ENCODE assay signal across 1 cellular context in the genomic region with DNA sequence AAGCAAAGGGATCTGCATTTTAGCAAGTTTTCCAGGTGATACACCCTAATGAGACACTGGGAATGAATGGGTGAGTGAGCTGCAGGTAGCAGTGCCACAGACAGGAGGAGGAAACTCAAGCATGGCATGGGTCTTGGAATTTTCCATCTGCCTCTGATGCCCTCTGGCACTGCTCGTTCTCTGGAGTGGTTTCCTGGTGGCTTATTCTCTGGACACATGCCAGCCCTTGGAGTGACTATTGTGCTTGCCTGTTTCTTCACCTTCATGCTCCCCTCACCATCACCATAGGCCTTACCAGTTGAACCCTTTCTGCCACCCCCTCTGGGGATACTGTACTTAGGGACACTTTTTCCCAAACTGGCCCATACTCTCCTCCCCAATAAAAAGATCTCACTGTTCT.
TF ChIP-seq lines count a peak whose summit lies in the region.

No MANE protein-coding gene starts in this region.

TF ChIP-seq in GM12878, 131 proteins besides CTCF, POLR2A, EP300 and RAD21:
- TF ChIP-seq ZBTB11 (CRISPR knock-in tag; IDR thresholded peaks at IDR 0.05) (no peak), MTA3 (IDR thresholded peaks at IDR 0.05; ENCODE audit: borderline replicate concordance, low read length) (no peak), ZBED1 (IDR thresholded peaks at IDR 0.05; ENCODE audit: borderline replicate concordance) (no peak), NBN (IDR thresholded peaks at IDR 0.05) (no peak), RB1 (IDR thresholded peaks at IDR 0.05; ENCODE audit: borderline replicate concordance) (no peak), EGR1 (IDR thresholded peaks at IDR 0.05; ENCODE audit: borderline replicate concordance in 1 of 2, low read depth in 2 of 2, low read length in 2 of 2) (no peak), CEBPB (IDR thresholded peaks at IDR 0.05; ENCODE audit: borderline replicate concordance in 1 of 2, low read depth in 2 of 2, low read length in 2 of 2) (no peak), BACH1 (IDR thresholded peaks at IDR 0.05; ENCODE audit: borderline replicate concordance) (no peak), RBBP5 (conservative IDR thresholded peaks at IDR 0.05) (no peak), ASH2L (IDR thresholded peaks at IDR 0.05; ENCODE audit: borderline replicate concordance, low read depth) (no peak), SIN3A (IDR thresholded peaks at IDR 0.05; ENCODE audit: low read depth, low read length) (no peak)
- TF ChIP-seq, protein P1, sequence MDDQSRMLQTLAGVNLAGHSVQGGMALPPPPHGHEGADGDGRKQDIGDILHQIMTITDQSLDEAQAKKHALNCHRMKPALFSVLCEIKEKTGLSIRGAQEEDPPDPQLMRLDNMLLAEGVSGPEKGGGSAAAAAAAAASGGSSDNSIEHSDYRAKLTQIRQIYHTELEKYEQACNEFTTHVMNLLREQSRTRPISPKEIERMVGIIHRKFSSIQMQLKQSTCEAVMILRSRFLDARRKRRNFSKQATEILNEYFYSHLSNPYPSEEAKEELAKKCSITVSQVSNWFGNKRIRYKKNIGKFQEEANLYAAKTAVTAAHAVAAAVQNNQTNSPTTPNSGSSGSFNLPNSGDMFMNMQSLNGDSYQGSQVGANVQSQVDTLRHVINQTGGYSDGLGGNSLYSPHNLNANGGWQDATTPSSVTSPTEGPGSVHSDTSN (IDR thresholded peaks at IDR 0.05; ENCODE audit: insufficient replicate concordance, low read depth, low read length), result no peak
- TF ChIP-seq, protein P2, sequence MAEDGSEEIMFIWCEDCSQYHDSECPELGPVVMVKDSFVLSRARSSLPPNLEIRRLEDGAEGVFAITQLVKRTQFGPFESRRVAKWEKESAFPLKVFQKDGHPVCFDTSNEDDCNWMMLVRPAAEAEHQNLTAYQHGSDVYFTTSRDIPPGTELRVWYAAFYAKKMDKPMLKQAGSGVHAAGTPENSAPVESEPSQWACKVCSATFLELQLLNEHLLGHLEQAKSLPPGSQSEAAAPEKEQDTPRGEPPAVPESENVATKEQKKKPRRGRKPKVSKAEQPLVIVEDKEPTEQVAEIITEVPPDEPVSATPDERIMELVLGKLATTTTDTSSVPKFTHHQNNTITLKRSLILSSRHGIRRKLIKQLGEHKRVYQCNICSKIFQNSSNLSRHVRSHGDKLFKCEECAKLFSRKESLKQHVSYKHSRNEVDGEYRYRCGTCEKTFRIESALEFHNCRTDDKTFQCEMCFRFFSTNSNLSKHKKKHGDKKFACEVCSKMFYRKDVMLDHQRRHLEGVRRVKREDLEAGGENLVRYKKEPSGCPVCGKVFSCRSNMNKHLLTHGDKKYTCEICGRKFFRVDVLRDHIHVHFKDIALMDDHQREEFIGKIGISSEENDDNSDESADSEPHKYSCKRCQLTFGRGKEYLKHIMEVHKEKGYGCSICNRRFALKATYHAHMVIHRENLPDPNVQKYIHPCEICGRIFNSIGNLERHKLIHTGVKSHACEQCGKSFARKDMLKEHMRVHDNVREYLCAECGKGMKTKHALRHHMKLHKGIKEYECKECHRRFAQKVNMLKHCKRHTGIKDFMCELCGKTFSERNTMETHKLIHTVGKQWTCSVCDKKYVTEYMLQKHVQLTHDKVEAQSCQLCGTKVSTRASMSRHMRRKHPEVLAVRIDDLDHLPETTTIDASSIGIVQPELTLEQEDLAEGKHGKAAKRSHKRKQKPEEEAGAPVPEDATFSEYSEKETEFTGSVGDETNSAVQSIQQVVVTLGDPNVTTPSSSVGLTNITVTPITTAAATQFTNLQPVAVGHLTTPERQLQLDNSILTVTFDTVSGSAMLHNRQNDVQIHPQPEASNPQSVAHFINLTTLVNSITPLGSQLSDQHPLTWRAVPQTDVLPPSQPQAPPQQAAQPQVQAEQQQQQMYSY (CRISPR knock-in tag; IDR thresholded peaks at IDR 0.05), result no peak
- TF ChIP-seq, protein P3, sequence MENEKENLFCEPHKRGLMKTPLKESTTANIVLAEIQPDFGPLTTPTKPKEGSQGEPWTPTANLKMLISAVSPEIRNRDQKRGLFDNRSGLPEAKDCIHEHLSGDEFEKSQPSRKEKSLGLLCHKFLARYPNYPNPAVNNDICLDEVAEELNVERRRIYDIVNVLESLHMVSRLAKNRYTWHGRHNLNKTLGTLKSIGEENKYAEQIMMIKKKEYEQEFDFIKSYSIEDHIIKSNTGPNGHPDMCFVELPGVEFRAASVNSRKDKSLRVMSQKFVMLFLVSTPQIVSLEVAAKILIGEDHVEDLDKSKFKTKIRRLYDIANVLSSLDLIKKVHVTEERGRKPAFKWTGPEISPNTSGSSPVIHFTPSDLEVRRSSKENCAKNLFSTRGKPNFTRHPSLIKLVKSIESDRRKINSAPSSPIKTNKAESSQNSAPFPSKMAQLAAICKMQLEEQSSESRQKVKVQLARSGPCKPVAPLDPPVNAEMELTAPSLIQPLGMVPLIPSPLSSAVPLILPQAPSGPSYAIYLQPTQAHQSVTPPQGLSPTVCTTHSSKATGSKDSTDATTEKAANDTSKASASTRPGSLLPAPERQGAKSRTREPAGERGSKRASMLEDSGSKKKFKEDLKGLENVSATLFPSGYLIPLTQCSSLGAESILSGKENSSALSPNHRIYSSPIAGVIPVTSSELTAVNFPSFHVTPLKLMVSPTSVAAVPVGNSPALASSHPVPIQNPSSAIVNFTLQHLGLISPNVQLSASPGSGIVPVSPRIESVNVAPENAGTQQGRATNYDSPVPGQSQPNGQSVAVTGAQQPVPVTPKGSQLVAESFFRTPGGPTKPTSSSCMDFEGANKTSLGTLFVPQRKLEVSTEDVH (IDR thresholded peaks at IDR 0.05; ENCODE audit: low read depth, partially characterized antibody), result no peak
